ENCODE assay signal across 13 cellular contexts in genomic region chr13:110625771-110626321, GRCh38. TPM values are rescaled to one million over a fixed set of nuclear protein-coding genes. Genes with fewer than 3 reads are reported as not detected.
A peak's percentile ranks its signal among the peaks of the same experiment; 100 is the strongest.
DNase-seq lines count a peak whose midpoint lies in the region; ATAC-seq, FAIRE-seq and TF ChIP-seq lines count a peak whose summit lies in the region.
"Had no signal": no experiment of that assay in that cellular context is flagged by ENCODE, and none has a peak within 500 bp of the region (broad histone marks: within the 10 kb centered on the region; RNA-seq: fewer than 3 reads in every experiment).

No MANE protein-coding gene starts in this region.

- H3K9me3 ChIP-seq in Caco-2 (no peaks in the 10 kb centered on the region), pancreas (no peaks in the 10 kb centered on the region), gastrocnemius medialis (no peaks in the 10 kb centered on the region), heart right ventricle (no peaks in the 10 kb centered on the region)

- CTCF ChIA-PET in Caco-2 (lab: Charles Lee), result no interaction called here

- DNase-seq in Caco-2 (no peak), NCI-H510A (lab: John Stamatoyannopoulos, UW) (peak; percentile 72), epithelial cell of esophagus (ENCODE audit: low read depth) (peak; percentile 22), pancreas (no peak), gastrocnemius medialis (no peak), frontal cortex (ENCODE audit: low spot score in 2 of 2) (no peak), heart right ventricle (no peak)
- DNase-seq: kidney, NCI-H146, SW 1271 had no signal

- H3K4me1 ChIP-seq in Caco-2, result no peaks in the 10 kb centered on the region
- peaks cover 0 to 4% (median 0%) of the 10 kb centered on the region in 3 donors for H3K4me1 ChIP-seq in pancreas
- H3K4me1 ChIP-seq in gastrocnemius medialis, result peaks cover 21 to 27% of the 10 kb centered on the region in 2 donors
- H3K4me1 ChIP-seq in heart right ventricle, result peaks cover 2 to 51% (median 25%) of the 10 kb centered on the region in 9 donors

- 75 to 78% methylated on average over 19 of the region's 19 CpGs for WGBS in pancreas, 2 donors
- WGBS in heart right ventricle, 2 donors, result 87 to 89% methylated on average over 19 of the region's 19 CpGs

- H3K4me3 Mint-ChIP-seq in Caco-2 (ENCODE audit: unreplicated experiment), result no peak overlapping the region
- H3K4me3 Mint-ChIP-seq: activated naive CD4-positive, alpha-beta T cell treated with anti-CD3 and anti-CD28 coated beads, Interleukin-2, amount 50 U/mL, for 24 hours had no signal

- no peak for FAIRE-seq in pancreas (lab: Jason Lieb, UNC)
- no peak for FAIRE-seq in frontal cortex (lab: Jason Lieb, UNC)
- FAIRE-seq: GM18507, kidney had no signal

- in situ Hi-C loops in gastrocnemius medialis (cut with MboI; ENCODE audit: low sequenced_read_pairs in 4 of 4), result loop anchor here in 1 of 4 donors (10.0 kb wide), 1 partner anchor 79 kb away; the partner anchor contains the start of gene CARS2

- TF ChIP-seq CTCF in Caco-2 (IDR thresholded peaks at IDR 0.05; ENCODE audit: insufficient read depth in 1 of 2, low read depth in 1 of 2, low read length in 1 of 2, severe bottlenecking in 1 of 2, unreplicated experiment in 1 of 2) (no peak), epithelial cell of esophagus (IDR thresholded peaks at IDR 0.05; ENCODE audit: insufficient read depth, low read depth, low read length, missing control alignments) (no peak), pancreas (IDR thresholded peaks at IDR 0.05) (no peak), gastrocnemius medialis (IDR thresholded peaks at IDR 0.05 in 4 of 5, conservative IDR thresholded peaks at IDR 0.05 in 1 of 5) (no peak), heart right ventricle (IDR thresholded peaks at IDR 0.05) (no peak)

- no peak for TF ChIP-seq POLR2A in gastrocnemius medialis (IDR thresholded peaks at IDR 0.05)

- H3K36me3 ChIP-seq in Caco-2 (ENCODE audit: control insufficient read depth, insufficient read depth, low read length), result peaks cover 7% of the 10 kb centered on the region
- peaks cover 0 to 27% (median 4%) of the 10 kb centered on the region in 3 donors for H3K36me3 ChIP-seq in pancreas
- H3K36me3 ChIP-seq in gastrocnemius medialis, result peaks cover 0 to 26% of the 10 kb centered on the region in 2 donors
- peaks cover 0 to 74% (median 11%) of the 10 kb centered on the region in 9 donors for H3K36me3 ChIP-seq in heart right ventricle

- H3K9me3 Mint-ChIP-seq in Caco-2 (ENCODE audit: unreplicated experiment), result no peaks in the 10 kb centered on the region
- H3K9me3 Mint-ChIP-seq: activated naive CD4-positive, alpha-beta T cell treated with anti-CD3 and anti-CD28 coated beads, Interleukin-2, amount 50 U/mL, for 24 hours had no signal

- BruUV-seq in Caco-2 (replicated peaks; lab: Mats Ljungman, UMichigan), result no TSS peak

- H3K27me3 Mint-ChIP-seq in Caco-2 (ENCODE audit: insufficient read depth, unreplicated experiment), result no peaks in the 10 kb centered on the region
- H3K27me3 Mint-ChIP-seq: activated naive CD4-positive, alpha-beta T cell treated with anti-CD3 and anti-CD28 coated beads, Interleukin-2, amount 50 U/mL, for 24 hours had no signal

- H3K27ac ChIP-seq in pancreas, result no peak overlapping the region
- H3K27ac ChIP-seq in gastrocnemius medialis, result no peak overlapping the region
- no peak overlapping the region for H3K27ac ChIP-seq in heart right ventricle

- peak; percentile 23 to 80 (median 57) for ATAC-seq in pancreas
- no peak for ATAC-seq in gastrocnemius medialis
- no peak for ATAC-seq in heart right ventricle
- no peak for ATAC-seq in GM19023 (IDR thresholded peaks at IDR 0.05; ENCODE audit: unreplicated experiment)

- H3K36me3 Mint-ChIP-seq in Caco-2 (ENCODE audit: insufficient read depth, unreplicated experiment), result peaks cover 51% of the 10 kb centered on the region

- intact Hi-C loops in Caco-2 (cut with micrococcal nuclease; ENCODE audit: unreplicated experiment), result no loop called here
- intact Hi-C loops in pancreas (cut with DNase I), result no loop called here
- intact Hi-C loops in gastrocnemius medialis (cut with DNase I; ENCODE audit: low total_unique reads), result no loop called here
- intact Hi-C loops in heart right ventricle (cut with DNase I), result loop anchor here in 1 of 10 donors (10.0 kb wide), 1 partner anchor 79 kb away; the partner anchor contains the start of gene CARS2

- POLR2A ChIA-PET in Caco-2 (lab: Charles Lee), result no interaction called here

- H3K4me3 ChIP-seq in Caco-2 (ENCODE audit: low read depth, low read length) (no peak overlapping the region), epithelial cell of esophagus (ENCODE audit: low read length) (no peak overlapping the region), pancreas (no peak overlapping the region), gastrocnemius medialis (no peak overlapping the region), heart right ventricle (no peak overlapping the region)

- H3K4me1 Mint-ChIP-seq in Caco-2 (ENCODE audit: low read depth, unreplicated experiment), result peaks cover 12% of the 10 kb centered on the region

- H3K27ac Mint-ChIP-seq in Caco-2 (ENCODE audit: unreplicated experiment), result peak overlapping the region; percentile 1

- no peaks in the 10 kb centered on the region; the same call in 1 of the 2 replicates for H3K27me3 ChIP-seq in Caco-2 (replicated peaks; ENCODE audit: control insufficient read depth, insufficient read depth, low read length)
- H3K27me3 ChIP-seq in pancreas, result no peaks in the 10 kb centered on the region
- no peaks in the 10 kb centered on the region for H3K27me3 ChIP-seq in gastrocnemius medialis
- no peaks in the 10 kb centered on the region for H3K27me3 ChIP-seq in heart right ventricle

RNA-seq across cellular contexts. Expression of gene NAXD, which starts 10.5 kb away (rescaled TPM):
- total RNA-seq in Caco-2 (2022) (48.8 and 51.5 TPM in 2 replicates), pancreas (10 to 100 TPM; 17.4 to 25.1 (median 19.4) TPM), gastrocnemius medialis (10 to 100 TPM; 17.9 to 24.7 (median 21.5) TPM), frontal cortex (25.3 TPM), heart right ventricle (10 to 100 TPM; 24.7 to 33.9 (median 27.8) TPM)
- polyA plus RNA-seq in pancreas (10 to 100 TPM; 34.8 to 56.4 TPM), heart right ventricle (10 to 100 TPM; 22.1 to 43.4 TPM)

Comparison
In these comparisons a context has a peak if more than half of its experiments do, and no peak if none do; other contexts are left out.
1. DNase-seq: peak in NCI-H510A (single experiment) and epithelial cell of esophagus (single experiment); none in Caco-2 (0 of 2), pancreas (0 of 6), gastrocnemius medialis (0 of 2), frontal cortex (0 of 2) and heart right ventricle (0 of 2).
2. ATAC-seq: peak in pancreas (4 of 4); none in gastrocnemius medialis (0 of 2), heart right ventricle (0 of 8) and GM19023 (single experiment).